Comparison of ENCODE assay signal across 21 cellular contexts in the genomic region with DNA sequence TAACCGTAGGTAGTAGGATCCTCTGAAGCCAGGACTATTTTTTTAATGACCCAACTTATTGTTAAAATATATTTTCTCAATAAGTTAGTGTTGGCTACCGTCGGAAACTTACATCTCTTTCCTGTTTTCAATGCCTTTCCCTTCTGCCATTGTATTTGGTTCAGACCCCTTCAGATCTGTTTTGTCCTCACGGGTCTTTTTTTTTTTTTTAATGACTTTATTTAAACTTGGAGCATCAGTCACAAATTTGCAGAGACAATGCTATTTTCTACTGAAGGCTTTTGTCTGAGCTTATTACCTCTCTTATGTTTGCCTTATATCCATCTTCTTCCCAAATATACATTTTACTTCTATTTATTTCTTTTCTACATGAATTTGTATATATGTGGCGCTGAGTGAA. TPM values are rescaled to one million over a fixed set of nuclear protein-coding genes. Genes with fewer than 3 reads are reported as not detected.
DNase-seq lines count a peak whose midpoint lies in the region; ATAC-seq, FAIRE-seq and TF ChIP-seq lines count a peak whose summit lies in the region.
"Had no signal": no experiment of that assay in that cellular context is flagged by ENCODE, and none has a peak within 500 bp of the region (broad histone marks: within the 10 kb centered on the region; RNA-seq: fewer than 3 reads in every experiment).

No MANE protein-coding gene starts in this region.

- TF ChIP-seq CTCF in endothelial cell (IDR thresholded peaks at IDR 0.05; ENCODE audit: unreplicated experiment) = no peak
- TF ChIP-seq CTCF in nephron (IDR thresholded peaks at IDR 0.05; ENCODE audit: unreplicated experiment in 3 of 3) = no peak

- no peak overlapping the region for H3K4me3 ChIP-seq in CD4-positive, CD25-positive, alpha-beta regulatory T cell (ENCODE audit: low read depth, low read length)
- H3K4me3 ChIP-seq: GM23338, SJCRH30 had no signal

- CTCF ChIA-PET in T-cell (lab: Charles Lee) = no interaction called here

- no peak overlapping the region for H3K27ac ChIP-seq in CD4-positive, CD25-positive, alpha-beta regulatory T cell (ENCODE audit: insufficient read depth, low read length, poor library complexity, severe bottlenecking)
- H3K27ac ChIP-seq: SJCRH30 had no signal

- peaks cover 39 to 83% (median 68%) of the 10 kb centered on the region in 4 donors for H3K4me1 Mint-ChIP-seq in CD4-positive, CD25-positive, alpha-beta regulatory T cell
- H3K4me1 Mint-ChIP-seq in T-helper 17 cell = peaks cover 57% of the 10 kb centered on the region
- peaks cover 79% of the 10 kb centered on the region for H3K4me1 Mint-ChIP-seq in endothelial cell (ENCODE audit: unreplicated experiment)
- H3K4me1 Mint-ChIP-seq in nephron = peaks cover 44% of the 10 kb centered on the region
- H3K4me1 Mint-ChIP-seq in stimulated activated naive CD8-positive, alpha-beta T cell treated with anti-CD3 and anti-CD28 coated beads, Interleukin-15, amount 100 ng/mL, for 72 hours = peaks cover 73% of the 10 kb centered on the region
- peaks cover 46% of the 10 kb centered on the region for H3K4me1 Mint-ChIP-seq in activated T-helper 2 cell treated with anti-CD3 and anti-CD28 coated beads, Interferon-gamma antibody, Interleukin-2, Interleukin-4, amounts not matched to agents 10 μg/mL and 5 μg/mL and 100 μg/mL, durations not matched to agents 14 hours and 24 hours and 36 hours (ENCODE audit: low read depth)
- H3K4me1 Mint-ChIP-seq in T-cell = peaks cover 65 to 79% (median 67%) of the 10 kb centered on the region in 3 donors

- no peaks in the 10 kb centered on the region for H3K36me3 Mint-ChIP-seq in CD4-positive, CD25-positive, alpha-beta regulatory T cell
- H3K36me3 Mint-ChIP-seq in T-helper 17 cell (ENCODE audit: low read depth) = peaks cover 3% of the 10 kb centered on the region
- H3K36me3 Mint-ChIP-seq in endothelial cell (ENCODE audit: low read depth, unreplicated experiment) = peaks cover 3% of the 10 kb centered on the region
- no peaks in the 10 kb centered on the region for H3K36me3 Mint-ChIP-seq in nephron (ENCODE audit: low read depth)
- no peaks in the 10 kb centered on the region for H3K36me3 Mint-ChIP-seq in activated T-helper 2 cell treated with anti-CD3 and anti-CD28 coated beads, Interferon-gamma antibody, Interleukin-2, Interleukin-4, amounts not matched to agents 10 μg/mL and 5 μg/mL and 100 μg/mL, durations not matched to agents 14 hours and 24 hours and 36 hours (ENCODE audit: low read depth)
- no peaks in the 10 kb centered on the region for H3K36me3 Mint-ChIP-seq in T-cell
- H3K36me3 Mint-ChIP-seq: CD8-positive, alpha-beta memory T cell had no signal

- H3K36me3 ChIP-seq in CD4-positive, CD25-positive, alpha-beta regulatory T cell (ENCODE audit: control insufficient read depth, insufficient read depth, low read length) = no peaks in the 10 kb centered on the region
- H3K36me3 ChIP-seq: SJCRH30 had no signal

- H3K9me3 Mint-ChIP-seq in CD4-positive, CD25-positive, alpha-beta regulatory T cell = no peaks in the 10 kb centered on the region
- no peaks in the 10 kb centered on the region for H3K9me3 Mint-ChIP-seq in endothelial cell (ENCODE audit: unreplicated experiment)
- no peaks in the 10 kb centered on the region for H3K9me3 Mint-ChIP-seq in nephron
- no peaks in the 10 kb centered on the region for H3K9me3 Mint-ChIP-seq in stimulated activated naive CD8-positive, alpha-beta T cell treated with anti-CD3 and anti-CD28 coated beads, Interleukin-15, amount 100 ng/mL, for 72 hours
- no peaks in the 10 kb centered on the region for H3K9me3 Mint-ChIP-seq in activated T-helper 2 cell treated with anti-CD3 and anti-CD28 coated beads, Interferon-gamma antibody, Interleukin-2, Interleukin-4, amounts not matched to agents 10 μg/mL and 5 μg/mL and 100 μg/mL, durations not matched to agents 14 hours and 24 hours and 36 hours
- no peaks in the 10 kb centered on the region for H3K9me3 Mint-ChIP-seq in T-cell
- H3K9me3 Mint-ChIP-seq: CD8-positive, alpha-beta memory T cell; GM23338 had no signal

- intact Hi-C loops in activated T-helper 2 cell treated with anti-CD3 and anti-CD28 coated beads, Interferon-gamma antibody, Interleukin-2, Interleukin-4, amounts not matched to agents 10 μg/mL and 5 μg/mL and 100 μg/mL, durations not matched to agents 14 hours and 24 hours and 36 hours (cut with micrococcal nuclease) = no loop called here

- ATAC-seq in CD4-positive, CD25-positive, alpha-beta regulatory T cell (ENCODE audit: low read depth in 2 of 2) = no peak
- no peak for ATAC-seq in T-helper 17 cell
- no peak for ATAC-seq in stimulated activated naive CD8-positive, alpha-beta T cell treated with anti-CD3 and anti-CD28 coated beads, Interleukin-15, amount 100 ng/mL, for 72 hours
- no peak for ATAC-seq in T-cell (replicated peaks in 1 of 4)
- ATAC-seq: GM23338, Panc1 had no signal

- peaks cover 69% of the 10 kb centered on the region for H3K4me1 ChIP-seq in CD4-positive, CD25-positive, alpha-beta regulatory T cell (ENCODE audit: control insufficient read depth, insufficient read depth, low read length, poor library complexity, severe bottlenecking)
- H3K4me1 ChIP-seq: SJCRH30 had no signal

- no peaks in the 10 kb centered on the region for H3K27me3 ChIP-seq in CD4-positive, CD25-positive, alpha-beta regulatory T cell (ENCODE audit: control insufficient read depth, insufficient read depth, low read length)
- H3K27me3 ChIP-seq: SJCRH30 had no signal

- H3K27me3 Mint-ChIP-seq in CD4-positive, CD25-positive, alpha-beta regulatory T cell = no peaks in the 10 kb centered on the region
- H3K27me3 Mint-ChIP-seq in T-helper 17 cell (no peaks in the 10 kb centered on the region), endothelial cell (ENCODE audit: unreplicated experiment) (no peaks in the 10 kb centered on the region), nephron (ENCODE audit: low read depth) (no peaks in the 10 kb centered on the region), T-cell (no peaks in the 10 kb centered on the region)
- no peaks in the 10 kb centered on the region for H3K27me3 Mint-ChIP-seq in stimulated activated naive CD8-positive, alpha-beta T cell treated with anti-CD3 and anti-CD28 coated beads, Interleukin-15, amount 100 ng/mL, for 72 hours
- no peaks in the 10 kb centered on the region for H3K27me3 Mint-ChIP-seq in activated T-helper 2 cell treated with anti-CD3 and anti-CD28 coated beads, Interferon-gamma antibody, Interleukin-2, Interleukin-4, amounts not matched to agents 10 μg/mL and 5 μg/mL and 100 μg/mL, durations not matched to agents 14 hours and 24 hours and 36 hours (ENCODE audit: low read depth)

- no peak for DNase-seq in CD4-positive, CD25-positive, alpha-beta regulatory T cell
- DNase-seq in T-helper 17 cell (no peak), endothelial cell (ENCODE audit: low spot score) (no peak), GM19239 (ENCODE audit: insufficient read length, low spot score) (no peak), T-cell (no peak)
- DNase-seq in stimulated activated naive CD8-positive, alpha-beta T cell treated with anti-CD3 and anti-CD28 coated beads, Interleukin-15, amount 100 ng/mL, for 72 hours = no peak
- no peak for DNase-seq in activated T-helper 2 cell treated with anti-CD3 and anti-CD28 coated beads, Interferon-gamma antibody, Interleukin-2, Interleukin-4, amounts not matched to agents 10 μg/mL and 5 μg/mL and 100 μg/mL, durations not matched to agents 14 hours and 24 hours and 36 hours (ENCODE audit: low spot score)
- DNase-seq: CD8-positive, alpha-beta memory T cell; HCEC 1CT; MM.1S; NCI-H1092; NCI-H1436 treated with DMSO at 0.1 percent for 48 hours; NCI-H2081; NCI-H2171 treated with DMSO at 0.1 percent for 48 hours; NCI-H446; NCI-H526 treated with DMSO at 0.1 percent for 48 hours; SJCRH30 had no signal

- no peaks in the 10 kb centered on the region for H3K9me3 ChIP-seq in CD4-positive, CD25-positive, alpha-beta regulatory T cell (ENCODE audit: control insufficient read depth in 2 of 2, low read length in 2 of 2)
- H3K9me3 ChIP-seq in T-helper 17 cell (ENCODE audit: control insufficient read depth, low read length, poor library complexity, severe bottlenecking) = no peaks in the 10 kb centered on the region
- H3K9me3 ChIP-seq: SJCRH30 had no signal

- H3K4me3 Mint-ChIP-seq in CD4-positive, CD25-positive, alpha-beta regulatory T cell = no peak overlapping the region
- H3K4me3 Mint-ChIP-seq in T-helper 17 cell (no peak overlapping the region), endothelial cell (ENCODE audit: unreplicated experiment) (peak overlapping the region; percentile 14), nephron (no peak overlapping the region), T-cell (no peak overlapping the region)
- H3K4me3 Mint-ChIP-seq in stimulated activated naive CD8-positive, alpha-beta T cell treated with anti-CD3 and anti-CD28 coated beads, Interleukin-15, amount 100 ng/mL, for 72 hours = no peak overlapping the region
- no peak overlapping the region for H3K4me3 Mint-ChIP-seq in activated T-helper 2 cell treated with anti-CD3 and anti-CD28 coated beads, Interferon-gamma antibody, Interleukin-2, Interleukin-4, amounts not matched to agents 10 μg/mL and 5 μg/mL and 100 μg/mL, durations not matched to agents 14 hours and 24 hours and 36 hours (ENCODE audit: low read depth)
- H3K4me3 Mint-ChIP-seq: GM23338 had no signal

- peak overlapping the region; percentile 90 to 95 (median 94) for H3K27ac Mint-ChIP-seq in CD4-positive, CD25-positive, alpha-beta regulatory T cell
- H3K27ac Mint-ChIP-seq in T-helper 17 cell (peak overlapping the region; percentile 83), endothelial cell (ENCODE audit: unreplicated experiment) (peak overlapping the region; percentile 99), nephron (peak overlapping the region in 2 of 3 experiments; percentile 23 to 88), T-cell (peak overlapping the region in 1 of 2 donors; percentile 76)
- H3K27ac Mint-ChIP-seq in stimulated activated naive CD8-positive, alpha-beta T cell treated with anti-CD3 and anti-CD28 coated beads, Interleukin-15, amount 100 ng/mL, for 72 hours = no peak overlapping the region
- no peak overlapping the region for H3K27ac Mint-ChIP-seq in activated T-helper 2 cell treated with anti-CD3 and anti-CD28 coated beads, Interferon-gamma antibody, Interleukin-2, Interleukin-4, amounts not matched to agents 10 μg/mL and 5 μg/mL and 100 μg/mL, durations not matched to agents 14 hours and 24 hours and 36 hours
- H3K27ac Mint-ChIP-seq: GM23338 had no signal

- POLR2A ChIA-PET in T-cell (lab: Charles Lee) = interaction anchor here in 1 of 2 donors (0.6 kb wide), 1 partner anchor 367 kb away, joined by 3 read pairs; no protein-coding TSS in a partner anchor

- FAIRE-seq in GM19239 (lab: Jason Lieb, UNC) = no peak
- FAIRE-seq: HTR-8/SVneo had no signal

RNA-seq across cellular contexts. Expression of a gene that starts 47.6 kb away (rescaled TPM):
- total RNA-seq in CD4-positive, CD25-positive, alpha-beta regulatory T cell = 28.9 TPM
- 1 to 10 TPM; 2.0 to 4.9 (median 4.1) TPM for polyA plus RNA-seq in CD4-positive, CD25-positive, alpha-beta regulatory T cell
- total RNA-seq in T-helper 17 cell = 10 to 100 TPM; 40.7 to 44.2 TPM
- 43.4 TPM for total RNA-seq in endothelial cell (ENCODE audit: unreplicated experiment)
- 20.4 and 24.2 TPM in 2 replicates for total RNA-seq in activated T-helper 2 cell treated with anti-CD3 and anti-CD28 coated beads, Interferon-gamma antibody, Interleukin-2, Interleukin-4, amounts not matched to agents 10 μg/mL and 5 μg/mL and 100 μg/mL, durations not matched to agents 14 hours and 24 hours and 36 hours
- 10 to 100 TPM; 21.5 to 33.7 (median 25.1) TPM for total RNA-seq in T-cell

Comparison
In these comparisons a context has a peak if more than half of its experiments do, and no peak if none do; other contexts are left out.
1. H3K27ac Mint-ChIP-seq: peak in CD4-positive, CD25-positive, alpha-beta regulatory T cell (3 of 3), T-helper 17 cell (single experiment), endothelial cell (single experiment) and nephron (2 of 3); none in stimulated activated naive CD8-positive, alpha-beta T cell treated with anti-CD3 and anti-CD28 coated beads, Interleukin-15, amount 100 ng/mL, for 72 hours (0 of 2) and activated T-helper 2 cell treated with anti-CD3 and anti-CD28 coated beads, Interferon-gamma antibody, Interleukin-2, Interleukin-4, amounts not matched to agents 10 μg/mL and 5 μg/mL and 100 μg/mL, durations not matched to agents 14 hours and 24 hours and 36 hours (single experiment).